Comparison of ENCODE assay signal across 2 cellular contexts in the genomic region with DNA sequence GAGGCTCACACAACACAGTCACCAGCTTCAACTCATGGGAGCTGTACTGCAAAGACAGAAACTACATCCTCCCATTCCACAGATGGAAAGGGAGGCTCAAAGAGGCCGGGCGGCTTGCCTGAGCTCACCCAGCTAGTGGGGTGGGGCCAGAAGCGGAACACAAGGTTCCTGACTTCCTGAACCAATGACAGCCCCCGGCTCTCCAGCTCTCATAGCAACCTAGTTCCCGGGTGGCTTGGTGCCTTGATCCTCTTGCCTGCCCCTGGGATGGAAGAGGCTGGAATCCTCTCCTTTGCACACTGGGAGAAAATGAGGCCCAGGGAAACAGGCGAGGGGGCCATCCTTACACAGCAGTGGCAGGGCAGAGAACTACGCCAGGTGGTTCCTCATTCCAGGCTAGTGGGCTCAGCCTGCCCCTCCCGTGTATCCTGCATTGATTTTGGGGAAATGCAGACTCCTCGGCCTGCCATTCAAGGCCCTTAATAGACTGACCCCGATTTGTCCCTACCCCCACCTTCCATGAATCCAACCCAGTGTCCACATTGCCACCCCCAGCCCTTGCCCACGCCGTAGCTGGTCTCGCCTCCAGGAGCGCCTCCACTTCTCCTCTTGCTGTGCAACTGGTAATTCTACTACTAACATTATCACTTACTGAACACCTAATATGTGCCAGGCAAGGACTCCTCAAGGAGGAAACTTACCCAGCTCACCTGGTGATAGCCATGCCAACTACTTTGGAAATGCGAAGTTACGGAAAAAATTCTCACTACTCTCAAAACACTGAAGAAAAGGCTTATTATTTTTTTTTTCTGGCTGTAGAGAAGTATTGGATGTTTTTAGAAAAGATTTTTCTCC.
TF ChIP-seq lines count a peak whose summit lies in the region.

No MANE protein-coding gene starts in this region.

TF ChIP-seq in GM23338, 12 proteins besides CTCF, POLR2A, EP300 and RAD21 (continues in another document):
- no peak for TF ChIP-seq STAT1 (IDR thresholded peaks at IDR 0.05; ENCODE audit: unreplicated experiment)
- no peak for TF ChIP-seq EZH2 (IDR thresholded peaks at IDR 0.05; ENCODE audit: low read depth, unreplicated experiment)
- TF ChIP-seq REST (IDR thresholded peaks at IDR 0.05; ENCODE audit: unreplicated experiment) = no peak
- TF ChIP-seq, protein P1, sequence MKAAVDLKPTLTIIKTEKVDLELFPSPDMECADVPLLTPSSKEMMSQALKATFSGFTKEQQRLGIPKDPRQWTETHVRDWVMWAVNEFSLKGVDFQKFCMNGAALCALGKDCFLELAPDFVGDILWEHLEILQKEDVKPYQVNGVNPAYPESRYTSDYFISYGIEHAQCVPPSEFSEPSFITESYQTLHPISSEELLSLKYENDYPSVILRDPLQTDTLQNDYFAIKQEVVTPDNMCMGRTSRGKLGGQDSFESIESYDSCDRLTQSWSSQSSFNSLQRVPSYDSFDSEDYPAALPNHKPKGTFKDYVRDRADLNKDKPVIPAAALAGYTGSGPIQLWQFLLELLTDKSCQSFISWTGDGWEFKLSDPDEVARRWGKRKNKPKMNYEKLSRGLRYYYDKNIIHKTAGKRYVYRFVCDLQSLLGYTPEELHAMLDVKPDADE (IDR thresholded peaks at IDR 0.05) = no peak
- TF ChIP-seq ZNF331 (CRISPR knock-in tag; IDR thresholded peaks at IDR 0.05; ENCODE audit: low read depth) = no peak
- TF ChIP-seq ZNF114 (CRISPR knock-in tag; IDR thresholded peaks at IDR 0.05) = no peak
- no peak for TF ChIP-seq CREB1 (CRISPR knock-in tag; IDR thresholded peaks at IDR 0.05; ENCODE audit: low read depth)

TF ChIP-seq in K562, 482 proteins besides CTCF, POLR2A, EP300 and RAD21:
- no peak for TF ChIP-seq TAL1 (IDR thresholded peaks at IDR 0.05)
- TF ChIP-seq ZNF263 (CRISPR knock-in tag; IDR thresholded peaks at IDR 0.05; ENCODE audit: borderline replicate concordance) = no peak
- TF ChIP-seq, protein P2, sequence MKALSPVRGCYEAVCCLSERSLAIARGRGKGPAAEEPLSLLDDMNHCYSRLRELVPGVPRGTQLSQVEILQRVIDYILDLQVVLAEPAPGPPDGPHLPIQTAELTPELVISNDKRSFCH (CRISPR knock-in tag; IDR thresholded peaks at IDR 0.05) = no peak
- TF ChIP-seq, protein P2 (tag; IDR thresholded peaks at IDR 0.05) = no peak
- no peak for TF ChIP-seq IRF2 (CRISPR knock-in tag; IDR thresholded peaks at IDR 0.05)
- no peak for TF ChIP-seq CBX3 (IDR thresholded peaks at IDR 0.05; ENCODE audit: borderline replicate concordance in 1 of 2, low read length in 2 of 2)
- no peak for TF ChIP-seq ZNF444 (CRISPR knock-in tag; IDR thresholded peaks at IDR 0.05)
- TF ChIP-seq, protein P3, sequence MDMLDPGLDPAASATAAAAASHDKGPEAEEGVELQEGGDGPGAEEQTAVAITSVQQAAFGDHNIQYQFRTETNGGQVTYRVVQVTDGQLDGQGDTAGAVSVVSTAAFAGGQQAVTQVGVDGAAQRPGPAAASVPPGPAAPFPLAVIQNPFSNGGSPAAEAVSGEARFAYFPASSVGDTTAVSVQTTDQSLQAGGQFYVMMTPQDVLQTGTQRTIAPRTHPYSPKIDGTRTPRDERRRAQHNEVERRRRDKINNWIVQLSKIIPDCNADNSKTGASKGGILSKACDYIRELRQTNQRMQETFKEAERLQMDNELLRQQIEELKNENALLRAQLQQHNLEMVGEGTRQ (CRISPR knock-in tag; IDR thresholded peaks at IDR 0.05) = no peak
- TF ChIP-seq HCFC1 (IDR thresholded peaks at IDR 0.05; ENCODE audit: low read depth, low read length) = no peak
